In genomic region chr9:65447146-65447545, GRCh38 we compare ENCODE assay signal across 5 cellular contexts.
DNase-seq lines count a peak whose midpoint lies in the region; ATAC-seq, FAIRE-seq and TF ChIP-seq lines count a peak whose summit lies in the region.
"Not testable (repeated sequence)": the region's sequence is repeated elsewhere in the genome, so short reads cannot be mapped to it uniquely, and the experiment has no call there.

No MANE protein-coding gene starts in this region.

- not testable (repeated sequence) for ATAC-seq in K562
- ATAC-seq in left colon (peak; percentile 50), mucosa of descending colon (peak; percentile 40)

- H3K27me3 ChIP-seq in K562 (ENCODE audit: control insufficient read depth in 2 of 2, insufficient read depth in 2 of 2, low read length in 2 of 2); spleen (replicated peaks in 1 of 7): not testable (repeated sequence)

- H3K4me1 ChIP-seq in K562 (replicated peaks in 1 of 2; ENCODE audit: control insufficient read depth in 2 of 2, insufficient read depth in 2 of 2, low read length in 2 of 2); mucosa of descending colon (ENCODE audit: low read depth); spleen: not testable (repeated sequence)

- not testable (repeated sequence) for TF ChIP-seq CTCF in K562 (IDR thresholded peaks at IDR 0.05 in 2 of 3, conservative IDR thresholded peaks at IDR 0.05 in 1 of 3; ENCODE audit: insufficient read depth in 2 of 3, low read depth in 1 of 3, low read length in 3 of 3); mucosa of descending colon (IDR thresholded peaks at IDR 0.05); spleen (IDR thresholded peaks at IDR 0.05 in 8 of 11, conservative IDR thresholded peaks at IDR 0.05 in 3 of 11)

- H3K27ac ChIP-seq in K562 (ENCODE audit: extremely low read depth, low read depth, low read length); spleen: not testable (repeated sequence)

- not testable (repeated sequence) for H3K9me3 ChIP-seq in K562 (replicated peaks; ENCODE audit: control insufficient read depth, insufficient read depth, low read depth, low read length)
- H3K9me3 ChIP-seq in mucosa of descending colon, result peaks cover 38% of the 10 kb centered on the region
- H3K9me3 ChIP-seq in spleen, result peaks cover 0 to 51% (median 6%) of the 10 kb centered on the region in 8 donors

- CTCF ChIA-PET in K562 (lab: Yijun Ruan, JAX; ENCODE audit: low intra/inter-chr PET ratio), result not testable (repeated sequence)

- H3K9ac ChIP-seq in K562 (ENCODE audit: insufficient read depth in 1 of 2, low read depth in 2 of 2, low read length in 2 of 2), result not testable (repeated sequence)

- not testable (repeated sequence) for H3K4me3 ChIP-seq in K562, mucosa of descending colon, spleen

- not testable (repeated sequence) for H2AFZ ChIP-seq in K562 (ENCODE audit: low read depth, low read length)

- not testable (repeated sequence) for BruUV-seq in K562 (replicated peaks; lab: Mats Ljungman, UMichigan)

- not testable (repeated sequence) for TF ChIP-seq EP300 in K562 (IDR thresholded peaks at IDR 0.05; ENCODE audit: low read length)

- FAIRE-seq in K562 (lab: Jason Lieb, UNC), result not testable (repeated sequence)

- not testable (repeated sequence) for TF ChIP-seq POLR2A in K562 (conservative IDR thresholded peaks at IDR 0.05); spleen (IDR thresholded peaks at IDR 0.05)

- DNase-seq in LoVo (ENCODE audit: low spot score), result peak; percentile 3
- DNase-seq in K562 (ENCODE audit: extremely low read depth in 1 of 4, low spot score in 3 of 4); left colon; mucosa of descending colon: not testable (repeated sequence)
- DNase-seq in spleen, result peak; percentile 39

- H3K36me3 ChIP-seq in K562 (ENCODE audit: control insufficient read depth, insufficient read depth, low read length); mucosa of descending colon (ENCODE audit: low read depth); spleen: not testable (repeated sequence)

- 19% methylated on average over 2 of the region's 7 CpGs for WGBS in K562 (ENCODE audit: insufficient coverage, low coverage, missing lambda C conversion rate)
- WGBS in spleen, 5 donors, result 71 to 87% (median 75%) methylated on average over 5 to 7 of the region's 7 CpGs

- POLR2A ChIA-PET in K562 (lab: Yijun Ruan, JAX), result not testable (repeated sequence)

- H4K20me1 ChIP-seq in K562 (replicated peaks; ENCODE audit: control insufficient read depth, insufficient read depth, low read length), result not testable (repeated sequence)

- H3K79me2 ChIP-seq in K562 (ENCODE audit: control insufficient read depth, insufficient read depth, low read length), result not testable (repeated sequence)

- H3K9me1 ChIP-seq in K562 (ENCODE audit: control insufficient read depth, insufficient read depth, low read length), result not testable (repeated sequence)

- in situ Hi-C loops in K562 (cut with MboI), result not testable (repeated sequence)

- not testable (repeated sequence) for H3K4me2 ChIP-seq in K562 (ENCODE audit: insufficient read depth, low read length)

- intact Hi-C loops in K562 (cut with micrococcal nuclease); left colon (cut with DNase I, micrococcal nuclease); mucosa of descending colon (cut with DNase I, micrococcal nuclease); spleen (cut with DNase I; ENCODE audit: low total_unique reads): not testable (repeated sequence)

- not testable (repeated sequence) for TF ChIP-seq RAD21 in K562 (CRISPR knock-in tag; conservative IDR thresholded peaks at IDR 0.05 in 1 of 2, IDR thresholded peaks at IDR 0.05 in 1 of 2)

TF ChIP-seq in K562, 482 proteins besides CTCF, POLR2A, EP300 and RAD21:
- peak; percentile 79 for TF ChIP-seq ZNF134 (CRISPR knock-in tag; conservative IDR thresholded peaks at IDR 0.05)
